ENCODE assay signal across 23 cellular contexts in the genomic region with DNA sequence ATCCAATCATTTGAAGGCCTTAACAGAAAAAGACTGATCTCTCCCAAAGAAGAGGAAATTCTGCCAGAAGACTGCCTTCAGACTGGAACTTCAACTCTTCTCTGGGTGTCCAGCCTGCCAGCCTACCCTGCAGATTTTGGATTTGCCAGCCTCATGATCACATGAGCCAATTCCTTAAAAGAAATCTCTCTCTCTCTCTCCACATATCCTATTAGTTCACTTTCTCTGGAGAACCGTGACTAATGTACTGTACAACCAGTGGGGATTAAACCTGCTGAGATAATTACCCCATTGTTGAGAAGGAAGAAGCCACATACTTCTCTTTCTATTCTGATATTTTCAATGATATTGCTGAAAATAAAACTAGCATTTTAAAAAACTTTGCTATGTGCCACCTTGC.
"Had no signal": no experiment of that assay in that cellular context is flagged by ENCODE, and none has a peak within 500 bp of the region (broad histone marks: within the 10 kb centered on the region; RNA-seq: fewer than 3 reads in every experiment).

No MANE protein-coding gene starts in this region.

- H3K4me1 ChIP-seq: Peyer's patch had no signal

- H3K27ac ChIP-seq: KMS-11, Peyer's patch, RWPE1 had no signal

- H3K9me3 ChIP-seq: Peyer's patch had no signal

- H3K27me3 ChIP-seq: Peyer's patch had no signal

- DNase-seq: activated B cell treated with CpG ODN at 0.5 μM for 24 hours; activated CD4-positive, alpha-beta T cell treated with anti-CD3 and anti-CD28 coated beads for 1 hour; activated CD4-positive, alpha-beta T cell treated with anti-CD3 and anti-CD28 coated beads, Interleukin-2, amount 10 ng/mL, durations not matched to agents 24 days and 14 days; activated CD4-positive, alpha-beta T cell treated with anti-CD3 and anti-CD28 coated beads, Interleukin-2, amount 50 U/mL, for 48 hours; activated CD8-positive, alpha-beta memory T cell treated with anti-CD3 and anti-CD28 coated beads, Interleukin-2, amount 10 ng/mL, durations not matched to agents 7 days and 5 days; activated effector memory CD4-positive, alpha-beta T cell treated with anti-CD3 and anti-CD28 coated beads, Interleukin-2, amount 50 U/mL, for 16 hours; activated naive CD4-positive, alpha-beta T cell treated with Interleukin-2 at 50 U/mL for 16 hours; activated naive CD8-positive, alpha-beta T cell treated with anti-CD3 and anti-CD28 coated beads, Interleukin-2, amount 50 U/mL, for 24 hours; activated T-cell treated with anti-CD3 and anti-CD28 coated beads, Interleukin-2, amount 50 U/mL, for 24 hours; amniotic stem cell; NCI-H1105 treated with DMSO at 0.1 percent for 48 hours; NCI-H1436 treated with DMSO at 0.1 percent for 48 hours; NCI-H1930; NCI-H2171 treated with DMSO at 0.1 percent for 48 hours; NCI-H226; NCI-H526; Peyer's patch; SHP77; T-helper 17 cell; T-helper 9 cell had no signal

- H3K4me3 ChIP-seq: Peyer's patch had no signal

- ATAC-seq: activated CD8-positive, alpha-beta memory T cell treated with anti-CD3 and anti-CD28 coated beads, Interleukin-2, amount 10 ng/mL, durations not matched to agents 7 days and 5 days; activated naive CD4-positive, alpha-beta T cell treated with anti-CD3 and anti-CD28 coated beads, Interleukin-2, amount 50 U/mL, for 72 hours; activated naive CD8-positive, alpha-beta T cell treated with anti-CD3 and anti-CD28 coated beads, Interleukin-2, amount 50 U/mL, for 24 hours; T-helper 17 cell had no signal

- H3K36me3 ChIP-seq: Peyer's patch had no signal
